In the genomic region with DNA sequence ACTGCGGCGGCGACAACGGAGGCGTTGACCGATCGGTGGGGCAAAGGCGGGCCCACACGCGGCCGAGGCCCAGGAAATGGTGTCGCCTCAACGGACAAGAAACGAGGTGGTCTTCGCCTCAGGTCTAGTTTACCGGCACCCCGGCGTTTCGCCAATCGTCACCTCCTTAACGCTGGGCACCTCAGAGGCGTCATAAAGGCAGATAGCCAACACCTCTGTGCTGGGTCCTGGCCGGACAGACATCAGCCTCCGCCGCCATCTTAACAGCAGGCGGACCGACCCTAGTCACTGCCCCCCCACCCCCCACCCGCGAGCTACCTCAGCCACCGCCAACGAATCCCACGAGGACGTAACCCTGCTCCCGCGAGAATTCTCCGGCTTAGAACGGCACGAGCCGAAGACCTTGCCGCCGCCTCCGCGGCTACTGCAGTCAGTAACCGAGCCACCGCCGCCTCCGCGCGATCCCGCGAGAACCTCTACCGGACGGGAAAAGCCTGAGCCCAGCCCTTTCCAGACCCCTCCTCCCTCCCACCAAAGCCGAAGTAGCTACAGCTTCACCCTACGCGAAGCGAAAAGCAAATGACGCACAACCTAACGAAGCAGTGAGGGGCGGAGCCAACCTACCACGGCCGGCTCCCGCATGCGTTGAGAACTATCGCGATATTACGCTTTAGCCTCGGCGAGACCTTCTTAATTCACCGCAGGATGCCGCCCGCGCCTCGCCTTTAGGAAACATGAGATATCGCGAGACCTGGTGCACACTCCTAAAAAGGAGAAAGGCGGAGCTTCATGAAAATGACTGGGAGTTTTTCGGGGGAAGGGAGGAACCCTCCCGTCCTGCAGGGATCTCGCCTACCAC, we compare ENCODE assay signal across 8 cellular contexts. TPM values are rescaled to one million over a fixed set of nuclear protein-coding genes. Genes with fewer than 3 reads are reported as not detected.
DNase-seq lines count a peak whose midpoint lies in the region; ATAC-seq lines count a peak whose summit lies in the region.

No MANE protein-coding gene starts in this region.

- no peak overlapping the region for H3K23ac ChIP-seq in mesenchymal stem cell (ENCODE audit: low read length in 2 of 2)

- H2AK5ac ChIP-seq in mesenchymal stem cell (ENCODE audit: low read length, severe bottlenecking), result no peak overlapping the region

- H2BK5ac ChIP-seq in mesenchymal stem cell (ENCODE audit: low read depth, low read length, poor library complexity, severe bottlenecking), result peak overlapping the region; percentile 9

- H3K27me3 ChIP-seq in endocrine pancreas (ENCODE audit: control insufficient read depth, insufficient read depth, low read length), result no peaks in the 10 kb centered on the region
- peaks cover 0 to 3% of the 10 kb centered on the region in 2 experiments for H3K27me3 ChIP-seq in mesenchymal stem cell (ENCODE audit: control insufficient read depth in 1 of 2, insufficient read depth in 1 of 2, low read length in 2 of 2)

- H4K8ac ChIP-seq in mesenchymal stem cell (ENCODE audit: low read length), result peak overlapping the region; percentile 94

- peak overlapping the region; percentile 89 for H4K91ac ChIP-seq in mesenchymal stem cell (ENCODE audit: low read length)

- H3K36me3 ChIP-seq in endocrine pancreas (ENCODE audit: control insufficient read depth, insufficient read depth, low read length) (no peaks in the 10 kb centered on the region), mesenchymal stem cell (ENCODE audit: control insufficient read depth in 1 of 2, insufficient read depth in 2 of 2, low read depth in 1 of 2, low read length in 2 of 2) (peaks cover 0 to 26% of the 10 kb centered on the region in 2 experiments)

- H3K9ac ChIP-seq in endocrine pancreas (ENCODE audit: control insufficient read depth, insufficient read depth, low read length) (peak overlapping the region; percentile 55), mesenchymal stem cell (ENCODE audit: low read length) (peak overlapping the region; percentile 98)

- H3K4me3 ChIP-seq in endocrine pancreas (ENCODE audit: control insufficient read depth, insufficient read depth, low read length) (peak overlapping the region; percentile 85), mesenchymal stem cell (ENCODE audit: insufficient read depth in 1 of 2, low read depth in 1 of 2, low read length in 2 of 2) (peak overlapping the region; percentile 66 to 79)

- peaks cover 4% of the 10 kb centered on the region for H3K4me1 ChIP-seq in endocrine pancreas (ENCODE audit: control insufficient read depth, insufficient read depth, low read length)
- peaks cover 1% of the 10 kb centered on the region for H3K4me1 ChIP-seq in mesenchymal stem cell (ENCODE audit: control insufficient read depth, insufficient read depth, low read depth, low read length)

- H2BK15ac ChIP-seq in mesenchymal stem cell (ENCODE audit: low read depth, poor library complexity, severe bottlenecking), result no peak overlapping the region

- H3K9me3 ChIP-seq in endocrine pancreas (ENCODE audit: control insufficient read depth, low read length) (no peaks in the 10 kb centered on the region), mesenchymal stem cell (ENCODE audit: control insufficient read depth, low read length) (no peaks in the 10 kb centered on the region)

- WGBS in mesenchymal stem cell, result under 1% methylated on average over 69 of the region's 80 CpGs

- no peaks in the 10 kb centered on the region for H3K79me1 ChIP-seq in mesenchymal stem cell (replicated peaks; ENCODE audit: low read length, poor library complexity, severe bottlenecking)

- H2AFZ ChIP-seq in mesenchymal stem cell (ENCODE audit: low read depth, low read length), result no peak overlapping the region

- ATAC-seq in GM21390 (IDR thresholded peaks at IDR 0.05; ENCODE audit: unreplicated experiment), result peak; percentile 62

- H3K4ac ChIP-seq in mesenchymal stem cell (ENCODE audit: low read depth in 1 of 2, low read length in 2 of 2), result peak overlapping the region; percentile 0 to 24

- peak overlapping the region; percentile 82 for H3K27ac ChIP-seq in mesenchymal stem cell (ENCODE audit: low read length, poor library complexity, severe bottlenecking)

- peak overlapping the region in 1 of 2 experiments; percentile 59 for H3K14ac ChIP-seq in mesenchymal stem cell (ENCODE audit: low read length in 2 of 2)

- H2BK120ac ChIP-seq in mesenchymal stem cell (ENCODE audit: low read depth, low read length), result peak overlapping the region; percentile 49

- peak; percentile 96 for DNase-seq in COR-L47 (lab: John Stamatoyannopoulos, UW)
- peak in 75 of 76 experiments; percentile 3 to 99 (median 91) for DNase-seq in HUDEP-2 (lab: John Stamatoyannopoulos, UW; ENCODE audit: unreplicated experiment in 76 of 76)
- peak; percentile 96 for DNase-seq in NOMO-1 treated with dmso at 0.1 percent for 144 hours (lab: John Stamatoyannopoulos, UW; ENCODE audit: unreplicated experiment)
- peak; percentile 87 for DNase-seq in activated CD8-positive, alpha-beta memory T cell treated with anti-CD3 and anti-CD28 coated beads, Interleukin-2, amount 50 U/mL, for 1 hour (ENCODE audit: extremely low read depth)
- peak; percentile 98 for DNase-seq in mesenchymal stem cell
- peak; percentile 70 for DNase-seq in stimulated activated CD8-positive, alpha-beta memory T cell treated with anti-CD3 and anti-CD28 coated beads, Interleukin-12 subunit alpha, Interleukin-12 subunit beta, amount 100 ng/mL, for 24 hours (ENCODE audit: extremely low read depth)

- no peak overlapping the region for H2BK12ac ChIP-seq in mesenchymal stem cell (ENCODE audit: low read length in 2 of 2)

- no peak overlapping the region for H3K4me2 ChIP-seq in mesenchymal stem cell (ENCODE audit: low read length, poor library complexity, severe bottlenecking)

- peak overlapping the region; percentile 29 to 45 for H3K18ac ChIP-seq in mesenchymal stem cell (ENCODE audit: low read depth in 1 of 2, low read length in 2 of 2)

RNA-seq across cellular contexts. Expression of a gene that starts 2.7 kb away (rescaled TPM):
- polyA plus RNA-seq in mesenchymal stem cell (2013, experiment 1 of 2), result 28.1 TPM
- 25.9 TPM for polyA plus RNA-seq in mesenchymal stem cell (2013, experiment 2 of 2)

Comparison
In these comparisons a context has a peak if more than half of its experiments do, and no peak if none do; other contexts are left out.
1. Peak in every context shown above with its lines: DNase-seq, ATAC-seq, H3K4me3 ChIP-seq and H3K27ac ChIP-seq.